7 cellular contexts compared by ENCODE assay signal in the genomic region with DNA sequence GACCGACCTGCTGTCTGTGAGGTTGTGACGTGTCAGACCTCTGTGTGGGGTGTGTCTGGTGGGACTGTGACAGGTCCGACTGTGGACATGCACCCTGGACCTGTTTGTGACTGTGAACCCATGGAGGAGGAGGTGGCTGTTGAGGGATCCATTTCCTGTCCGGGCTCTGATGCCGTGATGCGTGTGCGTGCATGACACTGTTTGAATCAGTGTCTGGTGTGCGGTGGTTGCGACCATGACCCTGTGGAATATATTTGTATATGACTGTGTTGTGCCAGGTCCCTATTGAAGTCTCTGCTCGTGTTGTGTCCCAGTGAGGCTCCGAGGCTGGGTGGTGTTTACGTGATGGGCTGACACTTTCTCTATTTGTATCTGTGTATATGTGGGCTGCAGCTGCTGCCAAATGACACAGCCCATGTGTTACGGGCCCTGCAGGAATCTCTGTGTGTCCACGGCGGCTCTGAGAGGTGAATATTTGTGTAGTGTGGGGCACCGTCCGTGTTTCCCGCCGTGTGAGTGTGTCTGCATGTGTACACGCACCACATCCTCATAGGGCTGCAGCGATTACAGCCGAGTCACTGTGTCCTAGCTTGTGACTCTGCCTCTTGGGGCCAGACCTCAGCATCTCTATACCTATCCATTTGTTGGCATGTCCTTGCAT. TPM values are rescaled to one million over a fixed set of nuclear protein-coding genes. Genes with fewer than 3 reads are reported as not detected.
A peak's percentile ranks its signal among the peaks of the same experiment; 100 is the strongest.
DNase-seq lines count a peak whose midpoint lies in the region; ATAC-seq, FAIRE-seq and TF ChIP-seq lines count a peak whose summit lies in the region.

No MANE protein-coding gene starts in this region.

- peaks cover 0 to 32% of the 10 kb centered on the region in 2 donors for H3K4me1 ChIP-seq in uterus

- H3K36me3 ChIP-seq in uterus = no peaks in the 10 kb centered on the region

- POLR2A ChIA-PET in activated naive CD8-positive, alpha-beta T cell treated with anti-CD3 and anti-CD28 coated beads, Interleukin-2, amount 10 ng/mL, durations not matched to agents 7 days and 5 days (lab: Charles Lee) = interaction anchor here (0.6 to 4.0 kb wide), 10 partner anchors 20 to 1872 kb away, joined by 3 to 54 read pairs (median 6); partner anchors contain the start of genes B9D2, HNRNPUL1 and TGFB1

- TF ChIP-seq CTCF in mesothelial cell of epicardium (IDR thresholded peaks at IDR 0.05; ENCODE audit: unreplicated experiment) (no peak), uterus (IDR thresholded peaks at IDR 0.05) (no peak)

- DNase-seq in GM19239 (ENCODE audit: insufficient read length, low spot score) = no peak
- peak; percentile 56 for DNase-seq in activated naive CD8-positive, alpha-beta T cell treated with anti-CD3 and anti-CD28 coated beads, Interleukin-2, amount 10 ng/mL, durations not matched to agents 7 days and 5 days
- no peak for DNase-seq in mesothelial cell of epicardium (ENCODE audit: low spot score in 2 of 2, unreplicated experiment in 2 of 2)
- DNase-seq in uterus = no peak
- DNase-seq in RCC 7860 (ENCODE audit: low spot score) = no peak

- peak overlapping the region; percentile 87 for H3K27ac Mint-ChIP-seq in activated naive CD8-positive, alpha-beta T cell treated with anti-CD3 and anti-CD28 coated beads, Interleukin-2, amount 10 ng/mL, durations not matched to agents 7 days and 5 days
- peak overlapping the region; percentile 48 for H3K27ac Mint-ChIP-seq in mesothelial cell of epicardium

- no peaks in the 10 kb centered on the region for H3K27me3 Mint-ChIP-seq in activated naive CD8-positive, alpha-beta T cell treated with anti-CD3 and anti-CD28 coated beads, Interleukin-2, amount 10 ng/mL, durations not matched to agents 7 days and 5 days
- H3K27me3 Mint-ChIP-seq in mesothelial cell of epicardium (ENCODE audit: low read depth) = peaks cover 6% of the 10 kb centered on the region

- no peaks in the 10 kb centered on the region for H3K9me3 ChIP-seq in uterus

- no peak for TF ChIP-seq POLR2A in uterus (IDR thresholded peaks at IDR 0.05)

- FAIRE-seq in GM19239 (lab: Jason Lieb, UNC) (peak; percentile 45), RCC 7860 (lab: Jason Lieb, UNC) (no peak)

- H3K36me3 Mint-ChIP-seq in activated naive CD8-positive, alpha-beta T cell treated with anti-CD3 and anti-CD28 coated beads, Interleukin-2, amount 10 ng/mL, durations not matched to agents 7 days and 5 days = peaks cover 34% of the 10 kb centered on the region
- H3K36me3 Mint-ChIP-seq in mesothelial cell of epicardium = peaks cover 4% of the 10 kb centered on the region

- H3K4me3 Mint-ChIP-seq in activated naive CD8-positive, alpha-beta T cell treated with anti-CD3 and anti-CD28 coated beads, Interleukin-2, amount 10 ng/mL, durations not matched to agents 7 days and 5 days = peak overlapping the region; percentile 70
- no peak overlapping the region for H3K4me3 Mint-ChIP-seq in mesothelial cell of epicardium

- no peaks in the 10 kb centered on the region for H3K27me3 ChIP-seq in uterus

- ATAC-seq in HG03196 (IDR thresholded peaks at IDR 0.05; ENCODE audit: unreplicated experiment) = peak; percentile 6
- peak; percentile 46 for ATAC-seq in activated naive CD8-positive, alpha-beta T cell treated with anti-CD3 and anti-CD28 coated beads, Interleukin-2, amount 10 ng/mL, durations not matched to agents 7 days and 5 days (ENCODE audit: low read depth)
- ATAC-seq in GM21360 (IDR thresholded peaks at IDR 0.05; ENCODE audit: unreplicated experiment) = no peak

- peaks cover 50% of the 10 kb centered on the region for H3K4me1 Mint-ChIP-seq in activated naive CD8-positive, alpha-beta T cell treated with anti-CD3 and anti-CD28 coated beads, Interleukin-2, amount 10 ng/mL, durations not matched to agents 7 days and 5 days
- H3K4me1 Mint-ChIP-seq in mesothelial cell of epicardium = peaks cover 36% of the 10 kb centered on the region

- no peak overlapping the region for H3K4me3 ChIP-seq in uterus

- intact Hi-C loops in uterus (cut with DNase I; ENCODE audit: low total_unique reads) = no loop called here

- H3K27ac ChIP-seq in uterus = peak overlapping the region; percentile 53 to 96

- H3K9me3 Mint-ChIP-seq in activated naive CD8-positive, alpha-beta T cell treated with anti-CD3 and anti-CD28 coated beads, Interleukin-2, amount 10 ng/mL, durations not matched to agents 7 days and 5 days = no peaks in the 10 kb centered on the region
- no peaks in the 10 kb centered on the region for H3K9me3 Mint-ChIP-seq in mesothelial cell of epicardium

RNA-seq across cellular contexts. Expression of gene CCDC97, which starts 18.3 kb away (rescaled TPM):
- 10 to 100 TPM; 37.8 to 40.8 TPM for total RNA-seq in activated naive CD8-positive, alpha-beta T cell treated with anti-CD3 and anti-CD28 coated beads, Interleukin-2, amount 10 ng/mL, durations not matched to agents 7 days and 5 days
- total RNA-seq in mesothelial cell of epicardium (40.5 to 41.9 TPM (median 40.6 TPM) in 3 replicates), uterus (10 to 100 TPM in 2 of 4 donors, 1 to 10 TPM in 2; 4.4 to 38.0 (median 10.8) TPM)

RNA-seq across cellular contexts. Expression of gene TGFB1, which starts 25.4 kb away (rescaled TPM):
- total RNA-seq in activated naive CD8-positive, alpha-beta T cell treated with anti-CD3 and anti-CD28 coated beads, Interleukin-2, amount 10 ng/mL, durations not matched to agents 7 days and 5 days = 100 to 1,000 TPM; 172 to 179 TPM
- total RNA-seq in mesothelial cell of epicardium = 24.9 to 26.5 TPM (median 25.2 TPM) in 3 replicates
- total RNA-seq in uterus = 10 to 100 TPM in 2 of 4 donors, 1 to 10 TPM in 2; 6.7 to 61.7 (median 15.7) TPM

RNA-seq across cellular contexts. Expression of gene B9D2, which starts 35.7 kb away (rescaled TPM):
- total RNA-seq in activated naive CD8-positive, alpha-beta T cell treated with anti-CD3 and anti-CD28 coated beads, Interleukin-2, amount 10 ng/mL, durations not matched to agents 7 days and 5 days = 10 to 100 TPM; 11.5 to 13.0 TPM
- total RNA-seq in mesothelial cell of epicardium = 4.8 to 5.6 TPM (median 5.5 TPM) in 3 replicates
- total RNA-seq in uterus = 1 to 10 TPM in 2 of 4 donors, under 1 TPM in 1, not detected in 1; 0.29 to 6.2 (median 3.5) TPM

RNA-seq across cellular contexts. Expression of gene TMEM91, which starts 48.0 kb away (rescaled TPM):
- total RNA-seq in activated naive CD8-positive, alpha-beta T cell treated with anti-CD3 and anti-CD28 coated beads, Interleukin-2, amount 10 ng/mL, durations not matched to agents 7 days and 5 days = 10 to 100 TPM; 11.4 to 13.0 TPM
- total RNA-seq in mesothelial cell of epicardium = 16.2 to 19.7 TPM (median 18.3 TPM) in 3 replicates
- 10 to 100 TPM in 2 of 4 donors, 1 to 10 TPM in 2; 7.1 to 28.1 (median 10.9) TPM for total RNA-seq in uterus
